17 cellular contexts compared by ENCODE assay signal in genomic region chr4:16418814-16419213, GRCh38.
DNase-seq lines count a peak whose midpoint lies in the region; ATAC-seq, FAIRE-seq and TF ChIP-seq lines count a peak whose summit lies in the region.
"Had no signal": no experiment of that assay in that cellular context is flagged by ENCODE, and none has a peak within 500 bp of the region (broad histone marks: within the 10 kb centered on the region; RNA-seq: fewer than 3 reads in every experiment).

No MANE protein-coding gene starts in this region.

- H3K4me1 Mint-ChIP-seq in activated naive CD8-positive, alpha-beta T cell treated with anti-CD3 and anti-CD28 coated beads, Interleukin-2, amount 50 U/mL, for 24 hours = no peaks in the 10 kb centered on the region
- peaks cover 34% of the 10 kb centered on the region for H3K4me1 Mint-ChIP-seq in nephron progenitor cell
- H3K4me1 Mint-ChIP-seq: immature natural killer cell had no signal

- H2AFZ ChIP-seq in fibroblast of lung (ENCODE audit: low read length) = no peak overlapping the region

- no peak for FAIRE-seq in frontal cortex (lab: Jason Lieb, UNC)

- DNase-seq in HCEC 1CT (peak; percentile 0), T1000 (lab: John Stamatoyannopoulos, UW) (peak; percentile 32), fibroblast of lung (ENCODE audit: low read depth in 2 of 2) (peak; percentile 11 to 93), pons (ENCODE audit: low spot score) (peak; percentile 7), nephron progenitor cell (no peak), frontal cortex (ENCODE audit: low spot score in 2 of 2) (no peak)
- no peak for DNase-seq in activated naive CD8-positive, alpha-beta T cell treated with anti-CD3 and anti-CD28 coated beads, Interleukin-2, amount 50 U/mL, for 24 hours
- no peak for DNase-seq in activated CD4-positive, alpha-beta T cell treated with anti-CD3 and anti-CD28 coated beads for 48 hours
- DNase-seq: colonic mucosa, DMS79 treated with DMSO at 0.1 percent for 48 hours, foreskin melanocyte, immature natural killer cell, NCI-H2171, tibial artery had no signal

- H3K36me3 ChIP-seq in fibroblast of lung (ENCODE audit: control insufficient read depth, insufficient read depth, low read length) = no peaks in the 10 kb centered on the region
- H3K36me3 ChIP-seq: colonic mucosa, prostate gland, tibial artery had no signal

- H3K4me3 Mint-ChIP-seq in activated naive CD8-positive, alpha-beta T cell treated with anti-CD3 and anti-CD28 coated beads, Interleukin-2, amount 50 U/mL, for 24 hours = no peak overlapping the region
- no peak overlapping the region for H3K4me3 Mint-ChIP-seq in nephron progenitor cell
- H3K4me3 Mint-ChIP-seq: activated naive CD8-positive, alpha-beta T cell; immature natural killer cell had no signal

- H3K9me3 ChIP-seq in fibroblast of lung (ENCODE audit: control insufficient read depth, insufficient read depth, low read depth, low read length) = no peaks in the 10 kb centered on the region
- H3K9me3 ChIP-seq: colonic mucosa, prostate gland, tibial artery had no signal

- no peaks in the 10 kb centered on the region for H3K4me1 ChIP-seq in fibroblast of lung (ENCODE audit: control insufficient read depth, extremely low read depth, insufficient read depth, low read length)
- H3K4me1 ChIP-seq: colonic mucosa, prostate gland, tibial artery had no signal

- H3K4me3 ChIP-seq in fibroblast of lung (replicated peaks in 1 of 4; ENCODE audit: control extremely low read depth in 1 of 4, insufficient read depth in 1 of 4, low read depth in 3 of 4, low read length in 4 of 4) = no peak overlapping the region
- H3K4me3 ChIP-seq: colonic mucosa, prostate gland, tibial artery had no signal

- H4K20me1 ChIP-seq in fibroblast of lung (ENCODE audit: control insufficient read depth, extremely low read depth, insufficient read depth, low read length) = no peaks in the 10 kb centered on the region

- no peaks in the 10 kb centered on the region for H3K79me2 ChIP-seq in fibroblast of lung (ENCODE audit: control insufficient read depth, insufficient read depth, low read length)

- no peak overlapping the region for H3K27ac ChIP-seq in fibroblast of lung (ENCODE audit: insufficient read depth, low read length)
- H3K27ac ChIP-seq: colonic mucosa, prostate gland, tibial artery had no signal

- TF ChIP-seq CTCF in fibroblast of lung (conservative IDR thresholded peaks at IDR 0.05 in 1 of 2, IDR thresholded peaks at IDR 0.05 in 1 of 2; ENCODE audit: low read depth in 1 of 2, low read length in 2 of 2) (no peak), nephron progenitor cell (IDR thresholded peaks at IDR 0.05) (no peak)

- no peak for ATAC-seq in activated naive CD8-positive, alpha-beta T cell treated with anti-CD3 and anti-CD28 coated beads, Interleukin-2, amount 50 U/mL, for 24 hours
- ATAC-seq: HCT116 had no signal

- no peaks in the 10 kb centered on the region for H3K9me3 Mint-ChIP-seq in activated naive CD8-positive, alpha-beta T cell treated with anti-CD3 and anti-CD28 coated beads, Interleukin-2, amount 50 U/mL, for 24 hours
- H3K9me3 Mint-ChIP-seq in nephron progenitor cell = peaks cover 28% of the 10 kb centered on the region

- no peak overlapping the region for H3K4me2 ChIP-seq in fibroblast of lung (ENCODE audit: extremely low read depth, insufficient read depth, low read length)

- H3K27me3 ChIP-seq in fibroblast of lung (ENCODE audit: control insufficient read depth, insufficient read depth, low read length) = no peaks in the 10 kb centered on the region
- H3K27me3 ChIP-seq: colonic mucosa, tibial artery had no signal

- no peaks in the 10 kb centered on the region for H3K36me3 Mint-ChIP-seq in activated naive CD8-positive, alpha-beta T cell treated with anti-CD3 and anti-CD28 coated beads, Interleukin-2, amount 50 U/mL, for 24 hours (ENCODE audit: low read depth)
- H3K36me3 Mint-ChIP-seq in nephron progenitor cell (ENCODE audit: low read depth) = peaks cover 14% of the 10 kb centered on the region
- H3K36me3 Mint-ChIP-seq: activated naive CD8-positive, alpha-beta T cell; immature natural killer cell had no signal

- H3K27me3 Mint-ChIP-seq in activated naive CD8-positive, alpha-beta T cell treated with anti-CD3 and anti-CD28 coated beads, Interleukin-2, amount 50 U/mL, for 24 hours = no peaks in the 10 kb centered on the region
- H3K27me3 Mint-ChIP-seq in nephron progenitor cell (ENCODE audit: low read depth, poor library complexity) = no peaks in the 10 kb centered on the region

- H3K27ac Mint-ChIP-seq in activated naive CD8-positive, alpha-beta T cell treated with anti-CD3 and anti-CD28 coated beads, Interleukin-2, amount 50 U/mL, for 24 hours = no peak overlapping the region
- H3K27ac Mint-ChIP-seq in nephron progenitor cell = no peak overlapping the region
- H3K27ac Mint-ChIP-seq: activated naive CD8-positive, alpha-beta T cell; immature natural killer cell had no signal

- H3K9ac ChIP-seq in fibroblast of lung (ENCODE audit: insufficient read depth, low read length) = no peak overlapping the region

Comparison
In these comparisons a context has a peak if more than half of its experiments do, and no peak if none do; other contexts are left out.
1. DNase-seq: peak in HCEC 1CT (single experiment), T1000 (single experiment), fibroblast of lung (2 of 2) and pons (single experiment); none in activated naive CD8-positive, alpha-beta T cell treated with anti-CD3 and anti-CD28 coated beads, Interleukin-2, amount 50 U/mL, for 24 hours (single experiment), nephron progenitor cell (single experiment), frontal cortex (0 of 2) and activated CD4-positive, alpha-beta T cell treated with anti-CD3 and anti-CD28 coated beads for 48 hours (single experiment).